In the genomic region with DNA sequence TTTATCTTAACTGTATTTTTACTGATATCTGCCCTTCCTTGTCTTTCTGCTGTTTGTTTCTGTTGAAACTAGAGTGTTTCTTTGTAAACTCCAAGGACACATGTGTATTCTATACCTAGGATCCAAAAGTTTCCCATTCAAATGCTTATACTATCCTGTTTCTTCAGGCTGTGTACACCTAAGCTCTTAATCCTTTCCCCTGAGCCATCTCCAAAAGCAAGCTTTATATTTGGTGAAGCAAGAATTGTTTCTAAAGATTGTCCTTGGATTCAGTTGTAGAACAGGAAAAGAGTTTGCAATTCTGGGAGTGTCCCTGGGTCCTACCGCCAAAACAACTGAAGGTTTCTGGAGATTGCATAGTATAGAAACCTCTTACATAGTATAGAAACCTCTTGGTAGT, we compare ENCODE assay signal across 18 cellular contexts.
"Had no signal": no experiment of that assay in that cellular context is flagged by ENCODE, and none has a peak within 500 bp of the region (broad histone marks: within the 10 kb centered on the region; RNA-seq: fewer than 3 reads in every experiment).

No MANE protein-coding gene starts in this region.

- H3K36me3 ChIP-seq: tibial artery, vagina had no signal

- H3K4me3 ChIP-seq: dorsolateral prefrontal cortex, tibial artery, vagina had no signal

- H3K9ac ChIP-seq: parathyroid adenoma had no signal

- H3K27ac ChIP-seq: dorsolateral prefrontal cortex, foreskin keratinocyte, parathyroid adenoma, tibial artery, vagina had no signal

- H2AFZ ChIP-seq: parathyroid adenoma had no signal

- H3K27me3 ChIP-seq: dorsolateral prefrontal cortex, foreskin keratinocyte, tibial artery, vagina had no signal

- H3K4me1 ChIP-seq: parathyroid adenoma, vagina had no signal

- H3K79me2 ChIP-seq: parathyroid adenoma had no signal

- H3K9me3 ChIP-seq: tibial artery, vagina had no signal

- DNase-seq: activated B cell treated with CpG ODN at 0.5 μM for 24 hours; activated CD4-positive, alpha-beta T cell treated with anti-CD3 and anti-CD28 coated beads, Interleukin-2, amount 10 ng/mL, durations not matched to agents 24 days and 14 days; activated CD8-positive, alpha-beta memory T cell treated with anti-CD3 and anti-CD28 coated beads, Interleukin-2, amount 50 U/mL, for 48 hours; activated gamma-delta T cell treated with Interleukin-2 at 50 U/mL for 16 hours; activated naive CD8-positive, alpha-beta T cell treated with anti-CD3 and anti-CD28 coated beads, Interleukin-2, amount 10 ng/mL, durations not matched to agents 7 days and 5 days; dorsolateral prefrontal cortex; endodermal cell; foreskin keratinocyte; head of caudate nucleus; left colon; mammary epithelial cell; naive thymus-derived CD4-positive, alpha-beta T cell; stimulated activated CD4-positive, alpha-beta T cell treated with anti-CD3 and anti-CD28 coated beads, Interleukin-4, amount 100 ng/mL, for 1 hour; stimulated activated naive CD4-positive, alpha-beta T cell; T-helper 17 cell; tibial artery had no signal

- ATAC-seq: foreskin keratinocyte; left colon; naive thymus-derived CD4-positive, alpha-beta T cell; T-helper 17 cell had no signal
